ENCODE assay signal across 2 cellular contexts in the genomic region with DNA sequence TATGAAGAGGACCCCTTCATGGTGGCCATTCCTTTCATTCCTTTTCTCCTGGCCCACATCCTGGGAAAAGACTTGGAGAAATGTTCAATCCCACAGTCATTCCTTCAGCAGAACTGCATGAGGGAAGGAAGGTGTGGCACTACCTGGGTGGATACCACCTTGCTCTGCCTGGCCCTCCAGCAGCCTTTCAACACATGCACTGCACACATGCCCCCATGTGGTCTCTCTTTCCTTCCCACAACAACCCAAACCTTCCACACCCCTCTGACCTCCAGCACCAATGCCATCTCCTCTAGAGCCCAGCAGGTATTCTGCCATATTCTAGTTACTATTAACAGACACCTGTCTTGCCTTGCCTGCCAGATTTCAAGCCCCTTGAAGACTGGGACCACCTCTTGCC.
TF ChIP-seq lines count a peak whose summit lies in the region.

No MANE protein-coding gene starts in this region.

TF ChIP-seq in Ishikawa, 13 proteins besides CTCF, POLR2A, EP300 and RAD21:
- TF ChIP-seq CEBPB (IDR thresholded peaks at IDR 0.05): no peak
- TF ChIP-seq, protein P1, sequence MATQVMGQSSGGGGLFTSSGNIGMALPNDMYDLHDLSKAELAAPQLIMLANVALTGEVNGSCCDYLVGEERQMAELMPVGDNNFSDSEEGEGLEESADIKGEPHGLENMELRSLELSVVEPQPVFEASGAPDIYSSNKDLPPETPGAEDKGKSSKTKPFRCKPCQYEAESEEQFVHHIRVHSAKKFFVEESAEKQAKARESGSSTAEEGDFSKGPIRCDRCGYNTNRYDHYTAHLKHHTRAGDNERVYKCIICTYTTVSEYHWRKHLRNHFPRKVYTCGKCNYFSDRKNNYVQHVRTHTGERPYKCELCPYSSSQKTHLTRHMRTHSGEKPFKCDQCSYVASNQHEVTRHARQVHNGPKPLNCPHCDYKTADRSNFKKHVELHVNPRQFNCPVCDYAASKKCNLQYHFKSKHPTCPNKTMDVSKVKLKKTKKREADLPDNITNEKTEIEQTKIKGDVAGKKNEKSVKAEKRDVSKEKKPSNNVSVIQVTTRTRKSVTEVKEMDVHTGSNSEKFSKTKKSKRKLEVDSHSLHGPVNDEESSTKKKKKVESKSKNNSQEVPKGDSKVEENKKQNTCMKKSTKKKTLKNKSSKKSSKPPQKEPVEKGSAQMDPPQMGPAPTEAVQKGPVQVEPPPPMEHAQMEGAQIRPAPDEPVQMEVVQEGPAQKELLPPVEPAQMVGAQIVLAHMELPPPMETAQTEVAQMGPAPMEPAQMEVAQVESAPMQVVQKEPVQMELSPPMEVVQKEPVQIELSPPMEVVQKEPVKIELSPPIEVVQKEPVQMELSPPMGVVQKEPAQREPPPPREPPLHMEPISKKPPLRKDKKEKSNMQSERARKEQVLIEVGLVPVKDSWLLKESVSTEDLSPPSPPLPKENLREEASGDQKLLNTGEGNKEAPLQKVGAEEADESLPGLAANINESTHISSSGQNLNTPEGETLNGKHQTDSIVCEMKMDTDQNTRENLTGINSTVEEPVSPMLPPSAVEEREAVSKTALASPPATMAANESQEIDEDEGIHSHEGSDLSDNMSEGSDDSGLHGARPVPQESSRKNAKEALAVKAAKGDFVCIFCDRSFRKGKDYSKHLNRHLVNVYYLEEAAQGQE (IDR thresholded peaks at IDR 0.05; ENCODE audit: low read depth): no peak
- TF ChIP-seq, protein P2, sequence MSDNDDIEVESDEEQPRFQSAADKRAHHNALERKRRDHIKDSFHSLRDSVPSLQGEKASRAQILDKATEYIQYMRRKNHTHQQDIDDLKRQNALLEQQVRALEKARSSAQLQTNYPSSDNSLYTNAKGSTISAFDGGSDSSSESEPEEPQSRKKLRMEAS (IDR thresholded peaks at IDR 0.05): no peak
- no peak for TF ChIP-seq TEAD4 (IDR thresholded peaks at IDR 0.05)
- TF ChIP-seq TAF1 (IDR thresholded peaks at IDR 0.05; ENCODE audit: low read depth): no peak
- TF ChIP-seq YY1 (IDR thresholded peaks at IDR 0.05; ENCODE audit: low read depth): no peak
- TF ChIP-seq EGR1 (IDR thresholded peaks at IDR 0.05): no peak
- TF ChIP-seq FOXM1 (IDR thresholded peaks at IDR 0.05; ENCODE audit: borderline replicate concordance, low read depth): no peak
- TF ChIP-seq TCF12 (IDR thresholded peaks at IDR 0.05; ENCODE audit: low read depth): no peak
- no peak for TF ChIP-seq CREB1 (IDR thresholded peaks at IDR 0.05; ENCODE audit: low read depth)
- no peak for TF ChIP-seq NFIC (IDR thresholded peaks at IDR 0.05)
- TF ChIP-seq, protein P3, sequence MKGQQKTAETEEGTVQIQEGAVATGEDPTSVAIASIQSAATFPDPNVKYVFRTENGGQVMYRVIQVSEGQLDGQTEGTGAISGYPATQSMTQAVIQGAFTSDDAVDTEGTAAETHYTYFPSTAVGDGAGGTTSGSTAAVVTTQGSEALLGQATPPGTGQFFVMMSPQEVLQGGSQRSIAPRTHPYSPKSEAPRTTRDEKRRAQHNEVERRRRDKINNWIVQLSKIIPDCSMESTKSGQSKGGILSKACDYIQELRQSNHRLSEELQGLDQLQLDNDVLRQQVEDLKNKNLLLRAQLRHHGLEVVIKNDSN (IDR thresholded peaks at IDR 0.05): no peak
- no peak for TF ChIP-seq ZBTB7A (IDR thresholded peaks at IDR 0.05; ENCODE audit: low read depth)
TF ChIP-seq in Ishikawa: peak in this region for 0.

TF ChIP-seq in HepG2, 621 proteins besides CTCF, POLR2A, EP300 and RAD21:
- peak; percentile 29 for TF ChIP-seq RBM22 (optimal IDR thresholded peaks at IDR 0.05; ENCODE audit: low read length)
- TF ChIP-seq, protein P4, sequence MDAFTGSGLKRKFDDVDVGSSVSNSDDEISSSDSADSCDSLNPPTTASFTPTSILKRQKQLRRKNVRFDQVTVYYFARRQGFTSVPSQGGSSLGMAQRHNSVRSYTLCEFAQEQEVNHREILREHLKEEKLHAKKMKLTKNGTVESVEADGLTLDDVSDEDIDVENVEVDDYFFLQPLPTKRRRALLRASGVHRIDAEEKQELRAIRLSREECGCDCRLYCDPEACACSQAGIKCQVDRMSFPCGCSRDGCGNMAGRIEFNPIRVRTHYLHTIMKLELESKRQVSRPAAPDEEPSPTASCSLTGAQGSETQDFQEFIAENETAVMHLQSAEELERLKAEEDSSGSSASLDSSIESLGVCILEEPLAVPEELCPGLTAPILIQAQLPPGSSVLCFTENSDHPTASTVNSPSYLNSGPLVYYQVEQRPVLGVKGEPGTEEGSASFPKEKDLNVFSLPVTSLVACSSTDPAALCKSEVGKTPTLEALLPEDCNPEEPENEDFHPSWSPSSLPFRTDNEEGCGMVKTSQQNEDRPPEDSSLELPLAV (CRISPR knock-in tag; conservative IDR thresholded peaks at IDR 0.05; ENCODE audit: low read depth): no peak
- TF ChIP-seq TCF7L2 (IDR thresholded peaks at IDR 0.05; ENCODE audit: low read depth, low read length): no peak
- no peak for TF ChIP-seq ZNF253 (CRISPR knock-in tag; IDR thresholded peaks at IDR 0.05; ENCODE audit: borderline replicate concordance)
- no peak for TF ChIP-seq ZBTB21 (CRISPR knock-in tag; IDR thresholded peaks at IDR 0.05)
- TF ChIP-seq, protein P5, sequence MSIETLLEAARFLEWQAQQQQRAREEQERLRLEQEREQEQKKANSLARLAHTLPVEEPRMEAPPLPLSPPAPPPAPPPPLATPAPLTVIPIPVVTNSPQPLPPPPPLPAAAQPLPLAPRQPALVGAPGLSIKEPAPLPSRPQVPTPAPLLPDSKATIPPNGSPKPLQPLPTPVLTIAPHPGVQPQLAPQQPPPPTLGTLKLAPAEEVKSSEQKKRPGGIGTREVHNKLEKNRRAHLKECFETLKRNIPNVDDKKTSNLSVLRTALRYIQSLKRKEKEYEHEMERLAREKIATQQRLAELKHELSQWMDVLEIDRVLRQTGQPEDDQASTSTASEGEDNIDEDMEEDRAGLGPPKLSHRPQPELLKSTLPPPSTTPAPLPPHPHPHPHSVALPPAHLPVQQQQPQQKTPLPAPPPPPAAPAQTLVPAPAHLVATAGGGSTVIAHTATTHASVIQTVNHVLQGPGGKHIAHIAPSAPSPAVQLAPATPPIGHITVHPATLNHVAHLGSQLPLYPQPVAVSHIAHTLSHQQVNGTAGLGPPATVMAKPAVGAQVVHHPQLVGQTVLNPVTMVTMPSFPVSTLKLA (IDR thresholded peaks at IDR 0.05): 0 out of 2 replicates have a peak, but pooled peaks have one; percentile 14
